In genomic region chr13:25002311-25002710, GRCh38 we compare ENCODE assay signal across 7 cellular contexts.
DNase-seq lines count a peak whose midpoint lies in the region; FAIRE-seq and TF ChIP-seq lines count a peak whose summit lies in the region.
"Not testable (repeated sequence)": the region's sequence is repeated elsewhere in the genome, so short reads cannot be mapped to it uniquely, and the experiment has no call there.

No MANE protein-coding gene starts in this region.

- not testable (repeated sequence) for BruUV-seq in Calu3 (replicated peaks; lab: Mats Ljungman, UMichigan)

- H3K4me3 Mint-ChIP-seq in Calu3 (ENCODE audit: low read depth, unreplicated experiment): not testable (repeated sequence)

- WGBS in esophagus muscularis mucosa: 39% methylated on average over 14 of the region's 14 CpGs

- not testable (repeated sequence) for H3K27ac Mint-ChIP-seq in Calu3 (ENCODE audit: unreplicated experiment)

- not testable (repeated sequence) for H3K27ac ChIP-seq in esophagus muscularis mucosa (replicated peaks in 1 of 4); keratinocyte (ENCODE audit: control insufficient read depth, insufficient read depth, low read length)
- H3K27ac ChIP-seq in osteoblast (ENCODE audit: low read depth, low read length): peak overlapping the region; percentile 12

- peaks cover 0 to 49% (median 2%) of the 10 kb centered on the region in 4 donors for H3K27me3 ChIP-seq in esophagus muscularis mucosa
- H3K27me3 ChIP-seq in keratinocyte (ENCODE audit: control insufficient read depth, extremely low read depth, insufficient read depth, low read length); osteoblast (ENCODE audit: insufficient read depth, low read length): not testable (repeated sequence)

- not testable (repeated sequence) for H3K36me3 ChIP-seq in esophagus muscularis mucosa; keratinocyte (ENCODE audit: control insufficient read depth in 2 of 2, extremely low read depth in 1 of 2, insufficient read depth in 2 of 2, low read length in 2 of 2); osteoblast (ENCODE audit: insufficient read depth, low read length)

- not testable (repeated sequence) for H3K79me2 ChIP-seq in keratinocyte (ENCODE audit: control insufficient read depth, insufficient read depth, low read length); osteoblast (ENCODE audit: insufficient read depth, low read length)

- not testable (repeated sequence) for TF ChIP-seq POLR2A in esophagus muscularis mucosa (IDR thresholded peaks at IDR 0.05; ENCODE audit: low read depth)

- not testable (repeated sequence) for TF ChIP-seq EP300 in esophagus muscularis mucosa (IDR thresholded peaks at IDR 0.05)

- H3K4me1 Mint-ChIP-seq in Calu3 (ENCODE audit: low read depth, unreplicated experiment): not testable (repeated sequence)

- peaks cover 13% of the 10 kb centered on the region for H3K27me3 Mint-ChIP-seq in Calu3 (ENCODE audit: unreplicated experiment)

- not testable (repeated sequence) for H3K9me3 ChIP-seq in esophagus muscularis mucosa; keratinocyte (ENCODE audit: control insufficient read depth, low read depth, low read length); osteoblast (ENCODE audit: low read depth, low read length)

- FAIRE-seq in keratinocyte (lab: Jason Lieb, UNC): peak; percentile 91

- dilution Hi-C loops in keratinocyte (cut with MboI; ENCODE audit: extremely low pct_ligation_motif_present, low sequenced_read_pairs): not testable (repeated sequence)

- H4K20me1 ChIP-seq in keratinocyte (ENCODE audit: control insufficient read depth, extremely low read depth, insufficient read depth, low read length); osteoblast (ENCODE audit: insufficient read depth, low read length): not testable (repeated sequence)

- H3K4me3 ChIP-seq in esophagus muscularis mucosa; keratinocyte (ENCODE audit: control insufficient read depth in 2 of 3, extremely low read depth in 1 of 3, insufficient read depth in 2 of 3, low read depth in 1 of 3, low read length in 3 of 3): not testable (repeated sequence)
- H3K4me3 ChIP-seq in osteoblast (ENCODE audit: insufficient read depth, low read length): peak overlapping the region; percentile 35

- CTCF ChIA-PET in Calu3 (lab: Charles Lee): not testable (repeated sequence)

- H3K4me2 ChIP-seq in keratinocyte (ENCODE audit: control insufficient read depth, extremely low read depth, insufficient read depth, low read depth, low read length) (peak overlapping the region; percentile 66), osteoblast (ENCODE audit: insufficient read depth, low read length) (peak overlapping the region; percentile 66)

- H3K9me1 ChIP-seq in keratinocyte (ENCODE audit: control insufficient read depth, extremely low read depth, insufficient read depth, low read length): not testable (repeated sequence)

- intact Hi-C loops in Calu3 (cut with micrococcal nuclease; ENCODE audit: unreplicated experiment); esophagus muscularis mucosa (cut with DNase I): not testable (repeated sequence)

- not testable (repeated sequence) for H3K36me3 Mint-ChIP-seq in Calu3 (ENCODE audit: insufficient read depth, unreplicated experiment)

- not testable (repeated sequence) for H3K9me3 Mint-ChIP-seq in Calu3 (ENCODE audit: low read depth, unreplicated experiment)

- TF ChIP-seq CTCF in Calu3 (IDR thresholded peaks at IDR 0.05; ENCODE audit: unreplicated experiment); esophagus muscularis mucosa (IDR thresholded peaks at IDR 0.05): not testable (repeated sequence)
- TF ChIP-seq CTCF in keratinocyte (optimal IDR thresholded peaks at IDR 0.05 in 1 of 3, IDR thresholded peaks at IDR 0.05 in 1 of 3, conservative IDR thresholded peaks at IDR 0.05 in 1 of 3; ENCODE audit: extremely low read depth in 1 of 3, insufficient read depth in 2 of 3, low read length in 3 of 3): peak; percentile 10 to 21 (median 16)
- peak; percentile 20 for TF ChIP-seq CTCF in osteoblast (IDR thresholded peaks at IDR 0.05; ENCODE audit: extremely low read depth, low read depth, low read length)

- H3K9ac ChIP-seq in keratinocyte (ENCODE audit: control insufficient read depth, extremely low read depth, insufficient read depth, low read length): not testable (repeated sequence)

- H2AFZ ChIP-seq in keratinocyte (ENCODE audit: control insufficient read depth, low read length): peak overlapping the region; percentile 59
- H2AFZ ChIP-seq in osteoblast (ENCODE audit: low read length): peak overlapping the region; percentile 56

- not testable (repeated sequence) for H3K4me1 ChIP-seq in esophagus muscularis mucosa
- H3K4me1 ChIP-seq in keratinocyte (ENCODE audit: control insufficient read depth, extremely low read depth, insufficient read depth, low read length) (peaks cover 14% of the 10 kb centered on the region), osteoblast (ENCODE audit: insufficient read depth, low read length) (peaks cover 15% of the 10 kb centered on the region)

- DNase-seq in Calu3 (peak; percentile 22), HS-27A (ENCODE audit: low read depth) (peak; percentile 40), RPMI7951 (ENCODE audit: low read depth) (peak; percentile 49), amniotic stem cell (lab: John Stamatoyannopoulos, UW) (peak; percentile 76), esophagus muscularis mucosa (ENCODE audit: extremely low spot score) (peak; percentile 55), osteoblast (ENCODE audit: insufficient read length, low spot score, missing footprints) (peak; percentile 76)
- not testable (repeated sequence) for DNase-seq in keratinocyte (ENCODE audit: low read depth, low spot score)
